Comparison of ENCODE assay signal across 1 cellular context in the genomic region with DNA sequence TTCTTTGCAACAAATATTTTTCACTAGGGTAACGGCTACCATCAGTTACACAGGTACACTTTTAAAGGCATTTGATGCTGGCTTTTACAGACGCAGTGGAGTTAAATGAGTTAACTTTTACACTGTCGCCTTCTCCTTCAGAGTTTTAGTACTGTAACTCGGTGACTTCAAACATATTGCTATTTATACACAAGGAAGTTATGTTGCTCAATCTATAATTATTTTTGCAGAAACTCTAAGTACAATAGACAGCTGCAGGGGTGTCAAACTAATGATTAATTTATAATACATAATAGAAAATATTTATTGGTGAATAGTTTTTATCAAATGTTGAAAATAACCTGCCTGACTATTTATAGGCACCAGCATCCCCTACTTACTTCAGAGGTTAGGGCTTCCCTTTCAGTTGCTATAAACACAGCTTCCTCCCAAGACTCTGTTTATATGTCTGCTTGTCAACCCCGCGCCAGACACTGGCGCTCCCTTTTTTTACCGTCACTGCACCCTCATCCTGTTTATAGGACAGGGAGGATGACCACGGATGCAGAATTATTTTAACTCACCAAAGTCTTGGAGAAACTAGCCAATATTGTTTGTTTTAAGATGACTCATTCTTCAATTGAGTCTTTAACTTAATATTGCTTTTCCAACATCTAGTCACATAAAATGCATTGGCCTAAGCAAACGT.
TF ChIP-seq lines count a peak whose summit lies in the region.

No MANE protein-coding gene starts in this region.

TF ChIP-seq in HepG2, 621 proteins besides CTCF, POLR2A, EP300 and RAD21 (continued from another document):
- TF ChIP-seq, protein P1, sequence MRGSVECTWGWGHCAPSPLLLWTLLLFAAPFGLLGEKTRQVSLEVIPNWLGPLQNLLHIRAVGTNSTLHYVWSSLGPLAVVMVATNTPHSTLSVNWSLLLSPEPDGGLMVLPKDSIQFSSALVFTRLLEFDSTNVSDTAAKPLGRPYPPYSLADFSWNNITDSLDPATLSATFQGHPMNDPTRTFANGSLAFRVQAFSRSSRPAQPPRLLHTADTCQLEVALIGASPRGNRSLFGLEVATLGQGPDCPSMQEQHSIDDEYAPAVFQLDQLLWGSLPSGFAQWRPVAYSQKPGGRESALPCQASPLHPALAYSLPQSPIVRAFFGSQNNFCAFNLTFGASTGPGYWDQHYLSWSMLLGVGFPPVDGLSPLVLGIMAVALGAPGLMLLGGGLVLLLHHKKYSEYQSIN (CRISPR knock-in tag; IDR thresholded peaks at IDR 0.05; ENCODE audit: borderline replicate concordance), result no peak
- TF ChIP-seq ZNF484 (CRISPR knock-in tag; IDR thresholded peaks at IDR 0.05; ENCODE audit: borderline replicate concordance, low read depth), result no peak
- no peak for TF ChIP-seq ZNF282 (IDR thresholded peaks at IDR 0.05; ENCODE audit: partially characterized antibody)
- TF ChIP-seq POLR2AphosphoS5 (IDR thresholded peaks at IDR 0.05; ENCODE audit: low read depth, low read length), result no peak
- TF ChIP-seq ZSCAN12 (CRISPR knock-in tag; IDR thresholded peaks at IDR 0.05), result no peak
- TF ChIP-seq NPAS2 (CRISPR knock-in tag; IDR thresholded peaks at IDR 0.05; ENCODE audit: borderline replicate concordance), result no peak
- no peak for TF ChIP-seq PPARG (CRISPR knock-in tag; conservative IDR thresholded peaks at IDR 0.05)
- TF ChIP-seq, protein P2, sequence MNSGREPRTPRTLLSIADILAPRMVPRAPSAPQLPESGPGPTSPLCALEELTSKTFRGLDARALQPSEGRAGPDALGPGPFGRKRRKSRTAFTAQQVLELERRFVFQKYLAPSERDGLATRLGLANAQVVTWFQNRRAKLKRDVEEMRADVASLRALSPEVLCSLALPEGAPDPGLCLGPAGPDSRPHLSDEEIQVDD (CRISPR knock-in tag; IDR thresholded peaks at IDR 0.05; ENCODE audit: borderline replicate concordance), result no peak
- TF ChIP-seq ZNF225 (CRISPR knock-in tag; IDR thresholded peaks at IDR 0.05), result no peak
- TF ChIP-seq HNRNPUL1 (IDR thresholded peaks at IDR 0.05; ENCODE audit: low read depth, low read length), result no peak
- TF ChIP-seq WIZ (CRISPR knock-in tag; IDR thresholded peaks at IDR 0.05), result no peak
- TF ChIP-seq, protein P3, sequence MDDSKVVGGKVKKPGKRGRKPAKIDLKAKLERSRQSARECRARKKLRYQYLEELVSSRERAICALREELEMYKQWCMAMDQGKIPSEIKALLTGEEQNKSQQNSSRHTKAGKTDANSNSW (CRISPR knock-in tag; IDR thresholded peaks at IDR 0.05; ENCODE audit: borderline replicate concordance), result no peak
